In the genomic region with DNA sequence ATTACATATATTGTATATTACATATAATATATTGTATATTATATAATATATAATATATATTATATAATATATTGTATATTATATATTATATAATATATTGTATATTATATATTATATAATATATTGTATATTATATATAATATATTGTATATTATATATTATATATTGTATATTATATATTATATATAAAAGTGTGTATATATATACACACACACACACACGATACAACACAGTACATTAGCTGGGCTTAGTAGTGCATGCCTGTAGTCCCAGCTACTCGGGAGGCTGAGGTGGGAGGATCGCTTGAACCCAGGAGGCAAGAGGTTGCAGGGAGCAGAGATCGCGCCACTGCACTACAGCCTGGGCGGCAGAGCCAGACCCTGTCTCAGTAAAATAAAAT, we compare ENCODE assay signal across 7 cellular contexts. TPM values are rescaled to one million over a fixed set of nuclear protein-coding genes. Genes with fewer than 3 reads are reported as not detected.
DNase-seq lines count a peak whose midpoint lies in the region; TF ChIP-seq lines count a peak whose summit lies in the region.
"Not testable (repeated sequence)": the region's sequence is repeated elsewhere in the genome, so short reads cannot be mapped to it uniquely, and the experiment has no call there.

No MANE protein-coding gene starts in this region.

- not testable (repeated sequence) for TF ChIP-seq POLR2A in breast epithelium (IDR thresholded peaks at IDR 0.05); esophagus muscularis mucosa (IDR thresholded peaks at IDR 0.05; ENCODE audit: low read depth); sigmoid colon (IDR thresholded peaks at IDR 0.05)

- H3K79me1 ChIP-seq in mesenchymal stem cell (replicated peaks; ENCODE audit: low read length, poor library complexity, severe bottlenecking), result not testable (repeated sequence)

- not testable (repeated sequence) for TF ChIP-seq CTCF in SK-N-SH (IDR thresholded peaks at IDR 0.05); breast epithelium (IDR thresholded peaks at IDR 0.05); esophagus muscularis mucosa (IDR thresholded peaks at IDR 0.05); sigmoid colon (IDR thresholded peaks at IDR 0.05); tibial artery (IDR thresholded peaks at IDR 0.05)

- not testable (repeated sequence) for H3K4ac ChIP-seq in mesenchymal stem cell (ENCODE audit: low read depth in 1 of 2, low read length in 2 of 2)

- not testable (repeated sequence) for H3K9me3 ChIP-seq in HUES48 (ENCODE audit: control insufficient read depth, insufficient read depth, low read length); SK-N-SH; breast epithelium; esophagus muscularis mucosa; mesenchymal stem cell (ENCODE audit: control insufficient read depth, low read length); sigmoid colon; tibial artery

- not testable (repeated sequence) for H2BK5ac ChIP-seq in mesenchymal stem cell (ENCODE audit: low read depth, low read length, poor library complexity, severe bottlenecking)

- H3F3A ChIP-seq in SK-N-SH (replicated peaks; ENCODE audit: insufficient read depth), result peaks cover 40% of the 10 kb centered on the region

- POLR2A ChIA-PET in SK-N-SH (lab: Yijun Ruan, JAX), result not testable (repeated sequence)

- not testable (repeated sequence) for H2BK12ac ChIP-seq in mesenchymal stem cell (ENCODE audit: low read length in 2 of 2)

- not testable (repeated sequence) for H3K9me2 ChIP-seq in SK-N-SH

- 0 out of 2 replicates have a peak overlapping the region, but pooled peaks have one; percentile 11 for H2AFZ ChIP-seq in SK-N-SH (ENCODE audit: low read depth)
- H2AFZ ChIP-seq in mesenchymal stem cell (ENCODE audit: low read depth, low read length), result not testable (repeated sequence)

- not testable (repeated sequence) for DNase-seq in SK-N-SH; breast epithelium (ENCODE audit: low spot score in 2 of 2); esophagus muscularis mucosa (ENCODE audit: extremely low spot score); mesenchymal stem cell; sigmoid colon; tibial artery

- not testable (repeated sequence) for TF ChIP-seq EP300 in SK-N-SH (IDR thresholded peaks at IDR 0.05; ENCODE audit: borderline replicate concordance in 1 of 2, low read depth in 1 of 2, low read length in 1 of 2); esophagus muscularis mucosa (IDR thresholded peaks at IDR 0.05); sigmoid colon (IDR thresholded peaks at IDR 0.05)

- H2BK120ac ChIP-seq in mesenchymal stem cell (ENCODE audit: low read depth, low read length), result not testable (repeated sequence)

- intact Hi-C loops in breast epithelium (cut with DNase I; ENCODE audit: low total_unique reads); esophagus muscularis mucosa (cut with DNase I); tibial artery (cut with DNase I; ENCODE audit: low total_unique reads): not testable (repeated sequence)
- intact Hi-C loops in sigmoid colon (cut with DNase I), result loop anchor here (5.0 kb wide), 1 partner anchor 187 kb away; a partner anchor contains a TSS

- over 99% methylated on average over 6 of the region's 6 CpGs for WGBS in SK-N-SH (ENCODE audit: low lambda C conversion rate)
- 95% methylated on average over 6 of the region's 6 CpGs for WGBS in esophagus muscularis mucosa
- 98% methylated on average over 3 of the region's 6 CpGs for WGBS in mesenchymal stem cell
- 96% methylated on average over 6 of the region's 6 CpGs for WGBS in sigmoid colon, 2 donors

- peaks cover 56% of the 10 kb centered on the region for H3K79me2 ChIP-seq in SK-N-SH (ENCODE audit: insufficient read depth)

- H3K4me1 ChIP-seq in HUES48 (ENCODE audit: control insufficient read depth, insufficient read depth, low read length) (peaks cover 14% of the 10 kb centered on the region; the same call in 1 of the 2 replicates), SK-N-SH (ENCODE audit: control insufficient read depth in 1 of 2, insufficient read depth in 2 of 2, low read depth in 1 of 2, low read length in 1 of 2) (peaks cover 2 to 24% of the 10 kb centered on the region in 2 experiments), esophagus muscularis mucosa (peaks cover 28 to 70% (median 52%) of the 10 kb centered on the region in 4 donors), mesenchymal stem cell (ENCODE audit: control insufficient read depth, insufficient read depth, low read depth, low read length) (peaks cover 14% of the 10 kb centered on the region), sigmoid colon (peaks cover 0 to 52% (median 24%) of the 10 kb centered on the region in 4 donors), tibial artery (peaks cover 0 to 71% (median 31%) of the 10 kb centered on the region in 4 donors)
- H3K4me1 ChIP-seq in breast epithelium, result not testable (repeated sequence)

- peak overlapping the region; percentile 44 for H3K27ac ChIP-seq in HUES48 (ENCODE audit: low read depth, low read length)
- peak overlapping the region; percentile 74 to 84; a peak in 3 of 4 replicates for H3K27ac ChIP-seq in SK-N-SH (ENCODE audit: low read depth in 2 of 2, low read length in 1 of 2)
- peak overlapping the region; percentile 67 to 80 for H3K27ac ChIP-seq in breast epithelium
- H3K27ac ChIP-seq in esophagus muscularis mucosa (replicated peaks in 1 of 4), result peak overlapping the region; percentile 70 to 80 (median 74)
- H3K27ac ChIP-seq in mesenchymal stem cell (ENCODE audit: low read length, poor library complexity, severe bottlenecking), result peak overlapping the region; percentile 92
- peak overlapping the region; percentile 15 to 75 (median 61) for H3K27ac ChIP-seq in sigmoid colon
- H3K27ac ChIP-seq in tibial artery, result peak overlapping the region; percentile 56 to 70

- CTCF ChIA-PET in SK-N-SH (lab: Yijun Ruan, JAX), result not testable (repeated sequence)

- not testable (repeated sequence) for H3K36me3 ChIP-seq in HUES48 (ENCODE audit: control insufficient read depth, insufficient read depth, low read length); breast epithelium; esophagus muscularis mucosa; sigmoid colon; tibial artery
- H3K36me3 ChIP-seq in SK-N-SH (replicated peaks in 1 of 2; ENCODE audit: control insufficient read depth in 1 of 2, insufficient read depth in 2 of 2, low read length in 1 of 2) (peaks cover 4 to 16% of the 10 kb centered on the region in 2 experiments), mesenchymal stem cell (ENCODE audit: control insufficient read depth in 1 of 2, insufficient read depth in 2 of 2, low read depth in 1 of 2, low read length in 2 of 2) (peaks cover 0 to 17% of the 10 kb centered on the region in 2 experiments)

- not testable (repeated sequence) for H3K9ac ChIP-seq in HUES48 (ENCODE audit: low read depth, low read length); SK-N-SH
- peak overlapping the region; percentile 44 for H3K9ac ChIP-seq in mesenchymal stem cell (ENCODE audit: low read length)

- not testable (repeated sequence) for H3K14ac ChIP-seq in mesenchymal stem cell (ENCODE audit: low read length in 2 of 2)

- H2AK5ac ChIP-seq in mesenchymal stem cell (ENCODE audit: low read length, severe bottlenecking), result not testable (repeated sequence)

- peaks cover 10% of the 10 kb centered on the region for H3K27me3 ChIP-seq in HUES48 (ENCODE audit: control insufficient read depth, insufficient read depth, low read length)
- H3K27me3 ChIP-seq in SK-N-SH (ENCODE audit: insufficient read depth); breast epithelium; esophagus muscularis mucosa; mesenchymal stem cell (ENCODE audit: control insufficient read depth in 1 of 2, insufficient read depth in 1 of 2, low read length in 2 of 2); sigmoid colon; tibial artery: not testable (repeated sequence)

- not testable (repeated sequence) for H3K4me3 ChIP-seq in HUES48 (ENCODE audit: low read depth, low read length); SK-N-SH (ENCODE audit: low read depth in 2 of 2, low read length in 1 of 2); breast epithelium; esophagus muscularis mucosa; mesenchymal stem cell (ENCODE audit: insufficient read depth in 1 of 2, low read depth in 1 of 2, low read length in 2 of 2); sigmoid colon; tibial artery

- H4K20me1 ChIP-seq in SK-N-SH (ENCODE audit: insufficient read depth), result not testable (repeated sequence)

- not testable (repeated sequence) for H4K8ac ChIP-seq in mesenchymal stem cell (ENCODE audit: low read length)

- peak overlapping the region; percentile 50 for H3K4me2 ChIP-seq in SK-N-SH
- H3K4me2 ChIP-seq in mesenchymal stem cell (ENCODE audit: low read length, poor library complexity, severe bottlenecking), result not testable (repeated sequence)

- H3K18ac ChIP-seq in mesenchymal stem cell (ENCODE audit: low read depth in 1 of 2, low read length in 2 of 2), result not testable (repeated sequence)

- TF ChIP-seq RAD21 in SK-N-SH (IDR thresholded peaks at IDR 0.05; ENCODE audit: low read length), result not testable (repeated sequence)

- H4K91ac ChIP-seq in mesenchymal stem cell (ENCODE audit: low read length), result not testable (repeated sequence)

- H2BK15ac ChIP-seq in mesenchymal stem cell (ENCODE audit: low read depth, poor library complexity, severe bottlenecking), result not testable (repeated sequence)

- not testable (repeated sequence) for H3K23ac ChIP-seq in mesenchymal stem cell (ENCODE audit: low read length in 2 of 2)

RNA-seq across cellular contexts. Expression of a gene that starts 1.5 kb away (rescaled TPM):
- polyA plus RNA-seq in SK-N-SH (2012; rRNA removed), result 7.7 and 8.0 TPM in 2 replicates
- polyA plus RNA-seq in SK-N-SH (2012; cell fraction: cytosol; rRNA removed), result 11.2 and 17.0 TPM in 2 replicates
- polyA plus RNA-seq in SK-N-SH (2012; cell fraction: nucleus; rRNA removed), result 3.1 and 4.1 TPM in 2 replicates
- total RNA-seq in breast epithelium, result 1 to 10 TPM; 3.9 to 4.8 (median 4.8) TPM
- total RNA-seq in esophagus muscularis mucosa, result 10 to 100 TPM in 3 of 4 donors, 1 to 10 TPM in 1; 7.8 to 12.3 (median 10.9) TPM
- polyA plus RNA-seq in mesenchymal stem cell (2013, experiment 1 of 2), result 38.6 TPM
- polyA plus RNA-seq in mesenchymal stem cell (2013, experiment 2 of 2), result 42.0 TPM
- 1 to 10 TPM; 5.7 to 8.6 (median 7.0) TPM for total RNA-seq in sigmoid colon
- 1 to 10 TPM; 4.2 to 5.4 (median 4.2) TPM for polyA plus RNA-seq in sigmoid colon

RNA-seq across cellular contexts. Expression of a gene that starts 1.6 kb away (rescaled TPM):
- polyA plus RNA-seq in SK-N-SH (2012; rRNA removed) (5.6 and 8.9 TPM in 2 replicates), sigmoid colon (1 to 10 TPM; 3.6 to 4.6 (median 4.4) TPM)
- 7.0 and 7.4 TPM in 2 replicates for polyA plus RNA-seq in SK-N-SH (2012; cell fraction: cytosol; rRNA removed)
- polyA plus RNA-seq in SK-N-SH (2012; cell fraction: nucleus; rRNA removed), result 5.6 and 11.4 TPM in 2 replicates
- total RNA-seq in breast epithelium (10 to 100 TPM in 1 of 3 donors, 1 to 10 TPM in 2; 8.5 to 15.7 (median 9.2) TPM), esophagus muscularis mucosa (10 to 100 TPM; 18.4 to 27.1 (median 20.5) TPM), sigmoid colon (10 to 100 TPM in 3 of 4 donors, 1 to 10 TPM in 1; 9.6 to 15.0 (median 12.5) TPM)
- polyA plus RNA-seq in mesenchymal stem cell (2013, experiment 1 of 2), result 3.5 TPM
- polyA plus RNA-seq in mesenchymal stem cell (2013, experiment 2 of 2), result 3.6 TPM
